In genomic region chr22:38317995-38318715, GRCh38 we compare ENCODE assay signal across 1 cellular context.
TF ChIP-seq lines count a peak whose summit lies in the region.

No MANE protein-coding gene starts in this region.

TF ChIP-seq in K562, 482 proteins besides CTCF, POLR2A, EP300 and RAD21 (continued from another document and continues in another):
- TF ChIP-seq MGA (IDR thresholded peaks at IDR 0.05) (peak; percentile 88), CGGBP1 (CRISPR knock-in tag; IDR thresholded peaks at IDR 0.05) (no peak), SRSF9 (IDR thresholded peaks at IDR 0.05; ENCODE audit: borderline replicate concordance, low read depth, low read length) (no peak), ZKSCAN3 (CRISPR knock-in tag; IDR thresholded peaks at IDR 0.05) (no peak), TCF7L2 (IDR thresholded peaks at IDR 0.05; ENCODE audit: low read depth, low read length) (no peak), PRDM10 (IDR thresholded peaks at IDR 0.05; ENCODE audit: partially characterized antibody) (no peak), NR2C1 (IDR thresholded peaks at IDR 0.05) (no peak), NR2C1 (tag; IDR thresholded peaks at IDR 0.05) (0 out of 2 replicates have a peak, but pooled peaks have one; percentile 7), DACH1 (IDR thresholded peaks at IDR 0.05; ENCODE audit: partially characterized antibody) (no peak), NFRKB (IDR thresholded peaks at IDR 0.05; ENCODE audit: low read depth) (peak; percentile 44; the same call in 1 of the 2 replicates), TOE1 (IDR thresholded peaks at IDR 0.05; ENCODE audit: borderline replicate concordance) (no peak), TOE1 (CRISPR knock-in tag; IDR thresholded peaks at IDR 0.05; ENCODE audit: borderline replicate concordance, low read depth) (no peak), FOXA3 (CRISPR knock-in tag; conservative IDR thresholded peaks at IDR 0.05 in 1 of 2, IDR thresholded peaks at IDR 0.05 in 1 of 2) (no peak), NCOA1 (IDR thresholded peaks at IDR 0.05; ENCODE audit: low read depth) (no peak), ASH1L (IDR thresholded peaks at IDR 0.05; ENCODE audit: borderline replicate concordance, low read depth, partially characterized antibody) (no peak), ZNF41 (CRISPR knock-in tag; conservative IDR thresholded peaks at IDR 0.05) (no peak), ZBTB9 (CRISPR knock-in tag; IDR thresholded peaks at IDR 0.05) (0 out of 2 replicates have a peak, but pooled peaks have one; percentile 30), ZBTB8A (IDR thresholded peaks at IDR 0.05; ENCODE audit: partially characterized antibody) (no peak), ZNF3 (CRISPR knock-in tag; IDR thresholded peaks at IDR 0.05) (no peak), BRD9 (IDR thresholded peaks at IDR 0.05; ENCODE audit: low read depth, partially characterized antibody) (peak; percentile 86), CBFA2T2 (conservative IDR thresholded peaks at IDR 0.05) (no peak), ZBTB11 (CRISPR knock-in tag; IDR thresholded peaks at IDR 0.05) (peak in 1 of 3 experiments; percentile 80; a peak in 2 of 6 replicates), CREB5 (CRISPR knock-in tag; IDR thresholded peaks at IDR 0.05) (no peak), ZNF766 (CRISPR knock-in tag; conservative IDR thresholded peaks at IDR 0.05) (no peak), PRMT5 (CRISPR knock-in tag; IDR thresholded peaks at IDR 0.05) (no peak), ATF6 (CRISPR knock-in tag; IDR thresholded peaks at IDR 0.05) (no peak), HBP1 (CRISPR knock-in tag; IDR thresholded peaks at IDR 0.05) (no peak), SAFB (IDR thresholded peaks at IDR 0.05; ENCODE audit: borderline replicate concordance, low read depth, low read length) (no peak), ZC3H4 (CRISPR knock-in tag; IDR thresholded peaks at IDR 0.05; ENCODE audit: borderline replicate concordance) (0 out of 2 replicates have a peak, but pooled peaks have one; percentile 68), SRSF3 (IDR thresholded peaks at IDR 0.05; ENCODE audit: insufficient read depth, low read length) (no peak), ZNF24 (IDR thresholded peaks at IDR 0.05) (no peak)
